27 cellular contexts compared by ENCODE assay signal in genomic region chr6:906920-907319, GRCh38.
DNase-seq lines count a peak whose midpoint lies in the region; ATAC-seq lines count a peak whose summit lies in the region.
"Had no signal": no experiment of that assay in that cellular context is flagged by ENCODE, and none has a peak within 500 bp of the region (broad histone marks: within the 10 kb centered on the region; RNA-seq: fewer than 3 reads in every experiment).

No MANE protein-coding gene starts in this region.

- H3K36me3 ChIP-seq in H7 (replicated peaks; ENCODE audit: control insufficient read depth, insufficient read depth, low read length) (no peaks in the 10 kb centered on the region), SJSA1 (no peaks in the 10 kb centered on the region)
- H3K36me3 ChIP-seq: colonic mucosa, left lung, thyroid gland had no signal

- H3K4me3 ChIP-seq in H7 (ENCODE audit: insufficient read depth, low read depth, low read length) (no peak overlapping the region), SJSA1 (no peak overlapping the region)
- H3K4me3 ChIP-seq: colonic mucosa, left lung, thyroid gland had no signal

- DNase-seq in H7 = peak; percentile 27
- peak; percentile 97 to 99 for DNase-seq in SJSA1 (ENCODE audit: low read depth in 1 of 2, low spot score in 2 of 2)
- DNase-seq in fibroblast of gingiva (ENCODE audit: low read depth) = peak; percentile 23
- DNase-seq in smooth muscle cell of the brain vasculature (ENCODE audit: low read depth, low spot score) = peak; percentile 67
- no peak for DNase-seq in activated CD4-positive, alpha-beta T cell treated with anti-CD3 and anti-CD28 coated beads for 4 hours
- no peak for DNase-seq in DMS 273 (lab: John Stamatoyannopoulos, UW; ENCODE audit: unreplicated experiment)
- DNase-seq: activated CD4-positive, CD25-positive, alpha-beta regulatory T cell; activated CD8-positive, alpha-beta T cell treated with anti-CD3 and anti-CD28 coated beads, Interleukin-2, amount 10 ng/mL, durations not matched to agents 7 days and 5 days; activated effector memory CD4-positive, alpha-beta T cell treated with Interleukin-2 at 50 U/mL for 16 hours; activated naive CD8-positive, alpha-beta T cell treated with anti-CD3 and anti-CD28 coated beads, Interleukin-2, amount 10 ng/mL, durations not matched to agents 7 days and 5 days; activated T-cell treated with anti-CD3 and anti-CD28 coated beads for 4 hours; AML-193; CD8-positive, alpha-beta T cell; DMS153; effector memory CD4-positive, alpha-beta T cell; left lung; naive B cell; NCI-H1105 treated with DMSO at 0.1 percent for 48 hours; NCI-H2081 treated with DMSO at 0.1 percent for 48 hours; NCI-H345; SHP77; stimulated activated CD4-positive, alpha-beta T cell treated with anti-CD3 and anti-CD28 coated beads, Interleukin-15, amount 100 ng/mL, for 24 hours; thyroid gland had no signal

- H3K27me3 ChIP-seq in H7 (ENCODE audit: control insufficient read depth, insufficient read depth, low read length) = no peaks in the 10 kb centered on the region
- no peaks in the 10 kb centered on the region for H3K27me3 ChIP-seq in SJSA1 (replicated peaks)
- H3K27me3 ChIP-seq: colonic mucosa, left lung, thyroid gland had no signal

- ATAC-seq in GM19455 (IDR thresholded peaks at IDR 0.05; ENCODE audit: unreplicated experiment) = no peak
- ATAC-seq: activated CD8-positive, alpha-beta T cell treated with anti-CD3 and anti-CD28 coated beads, Interleukin-2, amount 10 ng/mL, durations not matched to agents 7 days and 5 days; CD8-positive, alpha-beta T cell; esophagus mucosa; left lung; sciatic nerve had no signal

- H3K9me3 ChIP-seq in SJSA1 (replicated peaks) = no peaks in the 10 kb centered on the region
- H3K9me3 ChIP-seq: colonic mucosa, left lung, thyroid gland had no signal

- H3K4me1 ChIP-seq in SJSA1 (replicated peaks) = peaks cover 57% of the 10 kb centered on the region
- H3K4me1 ChIP-seq: colonic mucosa, left lung, thyroid gland had no signal

- peak overlapping the region; percentile 94 for H3K27ac ChIP-seq in SJSA1
- H3K27ac ChIP-seq: colonic mucosa, left lung, thyroid gland had no signal

Comparison
In these comparisons a context has a peak if more than half of its experiments do, and no peak if none do; other contexts are left out.
1. DNase-seq: peak in H7 (single experiment), SJSA1 (2 of 2), fibroblast of gingiva (single experiment) and smooth muscle cell of the brain vasculature (single experiment); none in activated CD4-positive, alpha-beta T cell treated with anti-CD3 and anti-CD28 coated beads for 4 hours (0 of 2) and DMS 273 (single experiment).